Comparison of ENCODE assay signal across 11 cellular contexts in genomic region chr2:177243073-177243472, GRCh38. TPM values are rescaled to one million over a fixed set of nuclear protein-coding genes. Genes with fewer than 3 reads are reported as not detected.
DNase-seq lines count a peak whose midpoint lies in the region; ATAC-seq and TF ChIP-seq lines count a peak whose summit lies in the region.
"Had no signal": no experiment of that assay in that cellular context is flagged by ENCODE, and none has a peak within 500 bp of the region (broad histone marks: within the 10 kb centered on the region; RNA-seq: fewer than 3 reads in every experiment).

No MANE protein-coding gene starts in this region.

- peak overlapping the region; percentile 62 for H3K4me3 Mint-ChIP-seq in Caco-2 (ENCODE audit: unreplicated experiment)
- no peak overlapping the region for H3K4me3 Mint-ChIP-seq in activated CD4-positive, alpha-beta memory T cell treated with anti-CD3 and anti-CD28 coated beads for 36 hours

- peaks cover 36% of the 10 kb centered on the region for H3K4me1 Mint-ChIP-seq in Caco-2 (ENCODE audit: low read depth, unreplicated experiment)
- peaks cover 90% of the 10 kb centered on the region for H3K4me1 Mint-ChIP-seq in activated CD4-positive, alpha-beta memory T cell treated with anti-CD3 and anti-CD28 coated beads for 36 hours (ENCODE audit: low read depth)

- TF ChIP-seq CTCF in Caco-2 (IDR thresholded peaks at IDR 0.05; ENCODE audit: insufficient read depth in 1 of 2, low read depth in 1 of 2, low read length in 1 of 2, severe bottlenecking in 1 of 2, unreplicated experiment in 1 of 2) (no peak), foreskin fibroblast (IDR thresholded peaks at IDR 0.05; ENCODE audit: low read depth, low read length) (no peak)

- H3K4me1 ChIP-seq in Caco-2 (peaks cover 43% of the 10 kb centered on the region), skeletal muscle satellite cell (ENCODE audit: control insufficient read depth, insufficient read depth, low read length) (peaks cover 75% of the 10 kb centered on the region)

- CTCF ChIA-PET in Caco-2 (lab: Charles Lee): no interaction called here
- CTCF ChIA-PET in activated CD4-positive, alpha-beta memory T cell treated with anti-CD3 and anti-CD28 coated beads for 36 hours (lab: Charles Lee): no interaction called here

- H3K9me3 Mint-ChIP-seq in Caco-2 (ENCODE audit: unreplicated experiment): no peaks in the 10 kb centered on the region
- no peaks in the 10 kb centered on the region for H3K9me3 Mint-ChIP-seq in activated CD4-positive, alpha-beta memory T cell treated with anti-CD3 and anti-CD28 coated beads for 36 hours

- ATAC-seq in HG03469 (IDR thresholded peaks at IDR 0.05; ENCODE audit: unreplicated experiment) (no peak), HG03139 (IDR thresholded peaks at IDR 0.05; ENCODE audit: unreplicated experiment) (no peak)

- no TSS peak for BruUV-seq in Caco-2 (replicated peaks; lab: Mats Ljungman, UMichigan)

- H3K9ac ChIP-seq in skeletal muscle satellite cell (ENCODE audit: low read depth, low read length): peak overlapping the region; percentile 70

- peak overlapping the region; percentile 91 for H3K27ac Mint-ChIP-seq in Caco-2 (ENCODE audit: unreplicated experiment)
- H3K27ac Mint-ChIP-seq in activated CD4-positive, alpha-beta memory T cell treated with anti-CD3 and anti-CD28 coated beads for 36 hours: peak overlapping the region; percentile 83

- H3K4me3 ChIP-seq in Caco-2 (ENCODE audit: low read depth, low read length) (no peak overlapping the region), foreskin fibroblast (ENCODE audit: low read depth in 1 of 2, low read length in 2 of 2) (peak overlapping the region; percentile 5 to 28), skeletal muscle satellite cell (ENCODE audit: low read length) (peak overlapping the region; percentile 48)

- H3K27me3 Mint-ChIP-seq in Caco-2 (ENCODE audit: insufficient read depth, unreplicated experiment): no peaks in the 10 kb centered on the region
- no peaks in the 10 kb centered on the region for H3K27me3 Mint-ChIP-seq in activated CD4-positive, alpha-beta memory T cell treated with anti-CD3 and anti-CD28 coated beads for 36 hours

- H3K9me3 ChIP-seq in Caco-2 (no peaks in the 10 kb centered on the region), skeletal muscle satellite cell (replicated peaks; ENCODE audit: low read length) (no peaks in the 10 kb centered on the region)

- H3K4me2 ChIP-seq in skeletal muscle satellite cell (ENCODE audit: low read length): peak overlapping the region; percentile 77

- no peaks in the 10 kb centered on the region for H3K36me3 ChIP-seq in Caco-2 (ENCODE audit: control insufficient read depth, insufficient read depth, low read length)
- H3K36me3 ChIP-seq in skeletal muscle satellite cell (ENCODE audit: insufficient read depth, low read length): peaks cover 3% of the 10 kb centered on the region

- intact Hi-C loops in Caco-2 (cut with micrococcal nuclease; ENCODE audit: unreplicated experiment): no loop called here
- intact Hi-C loops in activated CD4-positive, alpha-beta memory T cell treated with anti-CD3 and anti-CD28 coated beads for 36 hours (cut with micrococcal nuclease): loop anchor here (2.0 kb wide), 1 partner anchor 16 kb away; no protein-coding TSS in a partner anchor

- H3K27me3 ChIP-seq in Caco-2 (replicated peaks; ENCODE audit: control insufficient read depth, insufficient read depth, low read length) (no peaks in the 10 kb centered on the region), skeletal muscle satellite cell (ENCODE audit: control insufficient read depth, insufficient read depth, low read length) (no peaks in the 10 kb centered on the region)

- peaks cover 56% of the 10 kb centered on the region for H3K36me3 Mint-ChIP-seq in Caco-2 (ENCODE audit: insufficient read depth, unreplicated experiment)
- peaks cover 2% of the 10 kb centered on the region for H3K36me3 Mint-ChIP-seq in activated CD4-positive, alpha-beta memory T cell treated with anti-CD3 and anti-CD28 coated beads for 36 hours

- no peak for DNase-seq in Caco-2
- DNase-seq in activated CD4-positive, alpha-beta memory T cell treated with anti-CD3 and anti-CD28 coated beads for 36 hours: no peak
- DNase-seq in foreskin fibroblast: no peak
- no peak for DNase-seq in T-helper 9 cell
- DNase-seq in NCI-H526 (lab: John Stamatoyannopoulos, UW): no peak
- DNase-seq: activated CD8-positive, alpha-beta memory T cell treated with anti-CD3 and anti-CD28 coated beads, Interleukin-2, amount 50 U/mL, for 48 hours; hypothalamus; NCI-H187 treated with DMSO at 0.1 percent for 48 hours had no signal

- POLR2A ChIA-PET in Caco-2 (lab: Charles Lee): no interaction called here
- POLR2A ChIA-PET in activated CD4-positive, alpha-beta memory T cell treated with anti-CD3 and anti-CD28 coated beads for 36 hours (lab: Charles Lee): interaction anchor here (1.2 kb wide), 1 partner anchor 12 kb away, joined by 4 read pairs; no protein-coding TSS in a partner anchor

RNA-seq across cellular contexts. Expression of gene NFE2L2, which starts 21.5 kb away (rescaled TPM):
- total RNA-seq in Caco-2 (2022): 75.7 and 80.5 TPM in 2 replicates
- total RNA-seq in activated CD4-positive, alpha-beta memory T cell treated with anti-CD3 and anti-CD28 coated beads for 36 hours: 10 to 100 TPM; 51.3 to 52.0 TPM
- total RNA-seq in skeletal muscle satellite cell (2012; rRNA removed): 40.4 and 47.1 TPM in 2 replicates

RNA-seq across cellular contexts. Expression of gene HNRNPA3, which starts 30.5 kb away (rescaled TPM):
- 322 and 332 TPM in 2 replicates for total RNA-seq in Caco-2 (2022)
- total RNA-seq in activated CD4-positive, alpha-beta memory T cell treated with anti-CD3 and anti-CD28 coated beads for 36 hours: 100 to 1,000 TPM; 303 to 311 TPM
- total RNA-seq in skeletal muscle satellite cell (2012; rRNA removed): 31.5 and 36.2 TPM in 2 replicates
